Comparison of ENCODE assay signal across 23 cellular contexts in the genomic region with DNA sequence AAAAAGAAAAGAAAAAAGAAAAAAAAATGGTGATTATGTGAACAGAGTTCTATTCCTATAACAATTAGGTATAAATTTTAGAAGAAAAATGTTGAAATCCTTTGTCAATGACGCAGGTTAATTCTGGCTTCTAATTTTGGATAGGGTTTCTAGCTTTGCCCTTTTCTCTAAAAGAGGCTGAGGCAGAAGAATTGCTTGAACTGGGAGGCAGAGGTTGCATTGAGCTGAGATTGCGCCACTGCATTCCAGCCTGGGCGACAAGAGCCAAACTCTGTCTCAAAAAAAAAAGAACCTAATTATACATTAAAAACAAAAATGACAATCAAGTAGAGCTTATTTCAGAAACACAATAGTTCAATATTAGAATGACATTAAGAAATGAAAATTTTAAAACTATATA.
"Had no signal": no experiment of that assay in that cellular context is flagged by ENCODE, and none has a peak within 500 bp of the region (broad histone marks: within the 10 kb centered on the region; RNA-seq: fewer than 3 reads in every experiment).

No MANE protein-coding gene starts in this region.

- H3K27me3 ChIP-seq: ascending aorta, testis had no signal

- H3K27ac Mint-ChIP-seq: activated naive CD8-positive, alpha-beta T cell treated with anti-CD3 and anti-CD28 coated beads for 36 hours; effector memory CD8-positive, alpha-beta T cell; nephron; stimulated activated naive CD8-positive, alpha-beta T cell treated with anti-CD3 and anti-CD28 coated beads, Interleukin-15, Interleukin-2, amounts not matched to agents 100 ng/mL and 50 ng/mL, for 24 hours; T-cell had no signal

- DNase-seq: activated CD4-positive, alpha-beta T cell treated with anti-CD3 and anti-CD28 coated beads for 1 hour; activated CD4-positive, alpha-beta T cell treated with anti-CD3 and anti-CD28 coated beads, Interleukin-2, amount 50 U/mL, for 48 hours; activated gamma-delta T cell; activated naive CD8-positive, alpha-beta T cell treated with anti-CD3 and anti-CD28 coated beads for 36 hours; activated T-cell treated with anti-CD3 and anti-CD28 coated beads, Interleukin-2, amount 50 U/mL, for 4 hours; effector memory CD8-positive, alpha-beta T cell; foreskin melanocyte; islet precursor cell; mesendoderm; stimulated activated CD4-positive, alpha-beta T cell treated with anti-CD3 and anti-CD28 coated beads, Interleukin-4, amount 100 ng/mL, for 1 hour; stimulated activated CD8-positive, alpha-beta memory T cell treated with anti-CD3 and anti-CD28 coated beads, Interleukin-4, amount 100 ng/mL, for 48 hours; T-cell; T1000; testis had no signal

- H3K4me3 ChIP-seq: ascending aorta, cardiac muscle cell, coronary artery, psoas muscle, testis had no signal

- FAIRE-seq: urothelium cell line had no signal

- H3K36me3 ChIP-seq: ascending aorta, cardiac muscle cell had no signal

- H3K36me3 Mint-ChIP-seq: activated naive CD8-positive, alpha-beta T cell treated with anti-CD3 and anti-CD28 coated beads for 36 hours; T-cell had no signal

- ATAC-seq: activated T-cell treated with anti-CD3 and anti-CD28 coated beads, Interleukin-2, amount 50 U/mL, for 4 hours; effector memory CD8-positive, alpha-beta T cell; left lobe of liver; psoas muscle; T-cell had no signal

- H3K9me3 Mint-ChIP-seq: activated naive CD8-positive, alpha-beta T cell treated with anti-CD3 and anti-CD28 coated beads for 36 hours; activated T-cell treated with anti-CD3 and anti-CD28 coated beads, Interleukin-2, amount 50 U/mL, for 4 hours; effector memory CD8-positive, alpha-beta T cell; nephron; stimulated activated naive CD8-positive, alpha-beta T cell treated with anti-CD3 and anti-CD28 coated beads, Interleukin-15, Interleukin-2, amounts not matched to agents 100 ng/mL and 50 ng/mL, for 24 hours; T-cell had no signal

- H3K27ac ChIP-seq: ascending aorta, cardiac muscle cell, epithelial cell of prostate, psoas muscle, testis had no signal

- H3K9me3 ChIP-seq: ascending aorta, psoas muscle, testis had no signal

- H3K4me3 Mint-ChIP-seq: activated naive CD8-positive, alpha-beta T cell treated with anti-CD3 and anti-CD28 coated beads for 36 hours; activated T-cell treated with anti-CD3 and anti-CD28 coated beads, Interleukin-2, amount 50 U/mL, for 4 hours; effector memory CD8-positive, alpha-beta T cell; stimulated activated naive CD8-positive, alpha-beta T cell treated with anti-CD3 and anti-CD28 coated beads, Interleukin-15, Interleukin-2, amounts not matched to agents 100 ng/mL and 50 ng/mL, for 24 hours; T-cell had no signal
